Comparison of ENCODE assay signal across 16 cellular contexts in genomic region chr15:52428297-52428696, GRCh38.
"Had no signal": no experiment of that assay in that cellular context is flagged by ENCODE, and none has a peak within 500 bp of the region (broad histone marks: within the 10 kb centered on the region; RNA-seq: fewer than 3 reads in every experiment).

No MANE protein-coding gene starts in this region.

- DNase-seq: activated CD4-positive, alpha-beta T cell treated with anti-CD3 and anti-CD28 coated beads, Interleukin-2, amount 50 U/mL, for 4 hours; activated CD4-positive, CD25-positive, alpha-beta regulatory T cell treated with anti-CD3 and anti-CD28 coated beads, Interleukin-2, amount 50 U/mL, for 72 hours; activated CD8-positive, alpha-beta memory T cell treated with anti-CD3 and anti-CD28 coated beads, Interleukin-2, amount 10 ng/mL, durations not matched to agents 7 days and 5 days; activated gamma-delta T cell treated with Interleukin-2 at 50 U/mL for 16 hours; activated naive CD8-positive, alpha-beta T cell treated with anti-CD3 and anti-CD28 coated beads, Interleukin-2, amount 10 ng/mL, durations not matched to agents 7 days and 5 days; caudate nucleus; colonic mucosa; effector CD4-positive, alpha-beta T cell; immature natural killer cell; left colon; pancreas; stimulated activated CD4-positive, alpha-beta T cell treated with anti-CD3 and anti-CD28 coated beads, Interleukin-12 subunit alpha, Interleukin-12 subunit beta, amount 100 ng/mL, for 4 hours; stimulated activated naive CD4-positive, alpha-beta T cell; transverse colon had no signal

- H3K36me3 ChIP-seq: ascending aorta, colonic mucosa, pancreas, transverse colon had no signal

- H3K4me1 ChIP-seq: ascending aorta, colonic mucosa, pancreas, transverse colon had no signal

- H3K27me3 ChIP-seq: ascending aorta, colonic mucosa, pancreas, transverse colon had no signal

- FAIRE-seq: endothelial cell of umbilical vein, pancreas had no signal

- H3K27ac ChIP-seq: colonic mucosa, pancreas, transverse colon had no signal

- H3K9me3 ChIP-seq: ascending aorta, colonic mucosa, pancreas, transverse colon had no signal

- H3K4me3 ChIP-seq: ascending aorta, colonic mucosa, pancreas, transverse colon had no signal
